ENCODE assay signal across 12 cellular contexts in the genomic region with DNA sequence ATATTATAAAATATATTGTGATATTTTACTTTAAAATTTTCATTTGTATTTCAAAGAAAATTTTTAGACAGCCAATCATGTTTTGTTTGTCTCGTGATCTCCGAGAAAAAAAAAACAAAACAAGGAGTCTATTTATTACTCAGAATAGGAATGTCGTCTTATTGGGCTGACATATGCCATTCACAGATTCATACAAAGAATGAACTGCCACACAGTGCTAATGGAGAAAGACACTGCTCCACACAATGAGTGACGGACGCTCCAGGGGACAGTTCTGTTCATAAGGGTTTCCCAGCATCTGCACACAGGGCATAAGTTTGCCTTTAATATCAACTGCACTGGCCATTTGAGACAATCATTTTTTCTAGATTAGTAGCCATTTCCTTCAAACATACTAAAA. TPM values are rescaled to one million over a fixed set of nuclear protein-coding genes. Genes with fewer than 3 reads are reported as not detected.
DNase-seq lines count a peak whose midpoint lies in the region; ATAC-seq and TF ChIP-seq lines count a peak whose summit lies in the region.
"Had no signal": no experiment of that assay in that cellular context is flagged by ENCODE, and none has a peak within 500 bp of the region (broad histone marks: within the 10 kb centered on the region; RNA-seq: fewer than 3 reads in every experiment).

No MANE protein-coding gene starts in this region.

- TF ChIP-seq CTCF in HFFc6 (IDR thresholded peaks at IDR 0.05), result no peak

- H3K27me3 Mint-ChIP-seq in activated naive CD8-positive, alpha-beta T cell, result no peaks in the 10 kb centered on the region
- no peaks in the 10 kb centered on the region for H3K27me3 Mint-ChIP-seq in activated naive CD8-positive, alpha-beta T cell treated with anti-CD3 and anti-CD28 coated beads, Interleukin-2, amount 50 U/mL, for 24 hours
- H3K27me3 Mint-ChIP-seq in activated naive CD8-positive, alpha-beta T cell treated with anti-CD3 and anti-CD28 coated beads, Interleukin-2, amount 10 ng/mL, durations not matched to agents 7 days and 5 days, result no peaks in the 10 kb centered on the region
- no peaks in the 10 kb centered on the region for H3K27me3 Mint-ChIP-seq in naive thymus-derived CD8-positive, alpha-beta T cell
- H3K27me3 Mint-ChIP-seq in HFFc6 (ENCODE audit: insufficient read depth), result no peaks in the 10 kb centered on the region; the same call in 1 of the 2 replicates

- POLR2A ChIA-PET in activated naive CD8-positive, alpha-beta T cell treated with anti-CD3 and anti-CD28 coated beads, Interleukin-2, amount 10 ng/mL, durations not matched to agents 7 days and 5 days (lab: Charles Lee), result interaction anchor here (1.1 to 8.9 kb wide), 5 partner anchors 79 to 212 kb away, joined by 3 to 137 read pairs (median 52); no protein-coding TSS in a partner anchor
- POLR2A ChIA-PET in naive thymus-derived CD8-positive, alpha-beta T cell (lab: Charles Lee), result interaction anchor here (1.1 to 9.8 kb wide), 6 partner anchors 14 to 169 kb away, joined by 4 to 277 read pairs (median 39); no protein-coding TSS in a partner anchor

- no peak for ATAC-seq in activated naive CD8-positive, alpha-beta T cell treated with anti-CD3 and anti-CD28 coated beads, Interleukin-2, amount 50 U/mL, for 24 hours
- ATAC-seq in activated naive CD8-positive, alpha-beta T cell treated with anti-CD3 and anti-CD28 coated beads, Interleukin-2, amount 10 ng/mL, durations not matched to agents 7 days and 5 days (ENCODE audit: low read depth), result no peak
- ATAC-seq in naive thymus-derived CD8-positive, alpha-beta T cell, result no peak
- ATAC-seq in left lobe of liver, result no peak
- no peak for ATAC-seq in GM18505 (IDR thresholded peaks at IDR 0.05; ENCODE audit: unreplicated experiment)

- H3K4me1 Mint-ChIP-seq in activated naive CD8-positive, alpha-beta T cell (ENCODE audit: low read depth), result peaks cover 72% of the 10 kb centered on the region
- peaks cover 80% of the 10 kb centered on the region for H3K4me1 Mint-ChIP-seq in activated naive CD8-positive, alpha-beta T cell treated with anti-CD3 and anti-CD28 coated beads, Interleukin-2, amount 50 U/mL, for 24 hours
- peaks cover 59% of the 10 kb centered on the region for H3K4me1 Mint-ChIP-seq in activated naive CD8-positive, alpha-beta T cell treated with anti-CD3 and anti-CD28 coated beads, Interleukin-2, amount 10 ng/mL, durations not matched to agents 7 days and 5 days
- peaks cover 24 to 80% (median 72%) of the 10 kb centered on the region in 4 donors for H3K4me1 Mint-ChIP-seq in naive thymus-derived CD8-positive, alpha-beta T cell
- H3K4me1 Mint-ChIP-seq in HFFc6 (ENCODE audit: low read depth), result peaks cover 77% of the 10 kb centered on the region

- peak overlapping the region; percentile 58 for H3K27ac Mint-ChIP-seq in activated naive CD8-positive, alpha-beta T cell
- no peak overlapping the region for H3K27ac Mint-ChIP-seq in activated naive CD8-positive, alpha-beta T cell treated with anti-CD3 and anti-CD28 coated beads, Interleukin-2, amount 50 U/mL, for 24 hours
- no peak overlapping the region for H3K27ac Mint-ChIP-seq in activated naive CD8-positive, alpha-beta T cell treated with anti-CD3 and anti-CD28 coated beads, Interleukin-2, amount 10 ng/mL, durations not matched to agents 7 days and 5 days
- H3K27ac Mint-ChIP-seq in naive thymus-derived CD8-positive, alpha-beta T cell, result peak overlapping the region in 7 of 10 donors; percentile 29 to 89 (median 79)
- no peak overlapping the region for H3K27ac Mint-ChIP-seq in HFFc6

- no peak for TF ChIP-seq POLR2A in GM18505 (IDR thresholded peaks at IDR 0.05; ENCODE audit: borderline replicate concordance, extremely low read depth, insufficient read depth, insufficient read length)

- no peaks in the 10 kb centered on the region for H3K9me3 Mint-ChIP-seq in activated naive CD8-positive, alpha-beta T cell (ENCODE audit: low read depth)
- no peaks in the 10 kb centered on the region for H3K9me3 Mint-ChIP-seq in activated naive CD8-positive, alpha-beta T cell treated with anti-CD3 and anti-CD28 coated beads, Interleukin-2, amount 50 U/mL, for 24 hours
- H3K9me3 Mint-ChIP-seq in activated naive CD8-positive, alpha-beta T cell treated with anti-CD3 and anti-CD28 coated beads, Interleukin-2, amount 10 ng/mL, durations not matched to agents 7 days and 5 days, result no peaks in the 10 kb centered on the region
- H3K9me3 Mint-ChIP-seq in naive thymus-derived CD8-positive, alpha-beta T cell, result no peaks in the 10 kb centered on the region
- H3K9me3 Mint-ChIP-seq in HFFc6, result no peaks in the 10 kb centered on the region

- no peak for DNase-seq in activated naive CD8-positive, alpha-beta T cell treated with anti-CD3 and anti-CD28 coated beads, Interleukin-2, amount 50 U/mL, for 24 hours
- no peak for DNase-seq in activated naive CD8-positive, alpha-beta T cell treated with anti-CD3 and anti-CD28 coated beads, Interleukin-2, amount 10 ng/mL, durations not matched to agents 7 days and 5 days
- no peak for DNase-seq in naive thymus-derived CD8-positive, alpha-beta T cell
- peak; percentile 58 for DNase-seq in superior temporal gyrus (ENCODE audit: extremely low spot score)
- DNase-seq in left lobe of liver (ENCODE audit: low spot score), result no peak
- no peak for DNase-seq in HFFc6
- DNase-seq: activated naive CD4-positive, alpha-beta T cell treated with anti-CD3 and anti-CD28 coated beads, Interleukin-2, amount 50 U/mL, for 16 hours; MV-4-11; NCI-H446; upper lobe of right lung had no signal

- no peaks in the 10 kb centered on the region for H3K36me3 Mint-ChIP-seq in activated naive CD8-positive, alpha-beta T cell
- no peaks in the 10 kb centered on the region for H3K36me3 Mint-ChIP-seq in activated naive CD8-positive, alpha-beta T cell treated with anti-CD3 and anti-CD28 coated beads, Interleukin-2, amount 50 U/mL, for 24 hours (ENCODE audit: low read depth)
- H3K36me3 Mint-ChIP-seq in activated naive CD8-positive, alpha-beta T cell treated with anti-CD3 and anti-CD28 coated beads, Interleukin-2, amount 10 ng/mL, durations not matched to agents 7 days and 5 days, result peaks cover 6% of the 10 kb centered on the region
- H3K36me3 Mint-ChIP-seq in naive thymus-derived CD8-positive, alpha-beta T cell, result peaks cover 0 to 4% (median 0%) of the 10 kb centered on the region in 3 donors
- H3K36me3 Mint-ChIP-seq in HFFc6 (ENCODE audit: low read depth), result no peaks in the 10 kb centered on the region

- H3K4me3 Mint-ChIP-seq in activated naive CD8-positive, alpha-beta T cell, result no peak overlapping the region
- H3K4me3 Mint-ChIP-seq in activated naive CD8-positive, alpha-beta T cell treated with anti-CD3 and anti-CD28 coated beads, Interleukin-2, amount 50 U/mL, for 24 hours, result no peak overlapping the region
- H3K4me3 Mint-ChIP-seq in activated naive CD8-positive, alpha-beta T cell treated with anti-CD3 and anti-CD28 coated beads, Interleukin-2, amount 10 ng/mL, durations not matched to agents 7 days and 5 days, result peak overlapping the region; percentile 90
- H3K4me3 Mint-ChIP-seq in naive thymus-derived CD8-positive, alpha-beta T cell, result peak overlapping the region in 7 of 10 donors; percentile 22 to 96 (median 88)
- H3K4me3 Mint-ChIP-seq in HFFc6, result no peak overlapping the region

RNA-seq across cellular contexts. Expression of gene SERTAD2, which starts 3.5 kb away (rescaled TPM):
- 10 to 100 TPM; 27.0 to 27.7 TPM for total RNA-seq in activated naive CD8-positive, alpha-beta T cell treated with anti-CD3 and anti-CD28 coated beads, Interleukin-2, amount 10 ng/mL, durations not matched to agents 7 days and 5 days
- 10 to 100 TPM; 33.0 to 34.5 TPM for total RNA-seq in naive thymus-derived CD8-positive, alpha-beta T cell
- 1 to 10 TPM; 5.5 to 9.2 (median 6.1) TPM for polyA plus RNA-seq in naive thymus-derived CD8-positive, alpha-beta T cell
- 13.8 TPM for total RNA-seq in left lobe of liver
- total RNA-seq in HFFc6 (2021; fragmentation: NEBNext Ultra II Directional; extraction: Animal tissue kit (Norgen Biotek cat#: 25700)), result 10 to 100 TPM; 22.2 to 33.9 (median 29.1) TPM

Comparison
In these comparisons a context has a peak if more than half of its experiments do, and no peak if none do; other contexts are left out.
1. H3K27ac Mint-ChIP-seq: peak in activated naive CD8-positive, alpha-beta T cell (single experiment) and naive thymus-derived CD8-positive, alpha-beta T cell (7 of 10); none in activated naive CD8-positive, alpha-beta T cell treated with anti-CD3 and anti-CD28 coated beads, Interleukin-2, amount 50 U/mL, for 24 hours (single experiment), activated naive CD8-positive, alpha-beta T cell treated with anti-CD3 and anti-CD28 coated beads, Interleukin-2, amount 10 ng/mL, durations not matched to agents 7 days and 5 days (single experiment) and HFFc6 (single experiment).
2. H3K4me3 Mint-ChIP-seq: peak in activated naive CD8-positive, alpha-beta T cell treated with anti-CD3 and anti-CD28 coated beads, Interleukin-2, amount 10 ng/mL, durations not matched to agents 7 days and 5 days (single experiment) and naive thymus-derived CD8-positive, alpha-beta T cell (7 of 10); none in activated naive CD8-positive, alpha-beta T cell (single experiment), activated naive CD8-positive, alpha-beta T cell treated with anti-CD3 and anti-CD28 coated beads, Interleukin-2, amount 50 U/mL, for 24 hours (single experiment) and HFFc6 (single experiment).